In the genomic region with DNA sequence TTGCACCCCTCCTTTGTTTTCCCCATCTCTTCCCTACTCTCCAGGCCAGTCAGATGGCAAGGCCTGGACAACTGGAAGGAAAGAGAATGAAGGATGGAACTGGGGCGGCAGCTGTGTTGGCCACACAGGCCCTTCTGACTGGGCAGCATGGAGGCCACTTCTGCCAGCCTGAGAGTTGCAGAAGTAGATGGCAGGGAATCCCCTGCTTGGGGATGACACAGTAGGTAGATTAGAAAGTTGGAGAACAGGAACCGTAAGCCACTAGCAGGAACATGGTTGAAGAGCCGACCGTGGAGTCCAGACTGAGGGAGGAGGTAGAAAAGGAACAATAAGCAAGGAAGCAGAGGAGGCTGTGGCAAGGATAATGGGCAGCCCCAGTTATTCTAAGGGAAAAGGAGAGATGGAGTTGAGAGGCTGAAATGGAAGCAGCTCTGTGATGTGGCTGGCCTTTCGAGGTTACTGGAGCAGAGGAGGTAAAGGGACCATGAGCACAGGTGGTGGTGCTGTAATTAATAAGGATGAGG, we compare ENCODE assay signal across 1 cellular context.
TF ChIP-seq lines count a peak whose summit lies in the region.

No MANE protein-coding gene starts in this region.

TF ChIP-seq in H1, 55 proteins besides CTCF, POLR2A, EP300 and RAD21:
- TF ChIP-seq SIX5 (IDR thresholded peaks at IDR 0.05; ENCODE audit: low read depth, low read length) = no peak
- TF ChIP-seq SP1 (IDR thresholded peaks at IDR 0.05; ENCODE audit: low read depth, low read length) = no peak
- TF ChIP-seq MAX (IDR thresholded peaks at IDR 0.05) = no peak
- no peak for TF ChIP-seq CREB1 (IDR thresholded peaks at IDR 0.05)
- TF ChIP-seq SIRT6 (IDR thresholded peaks at IDR 0.05; ENCODE audit: low read length) = no peak
- TF ChIP-seq HDAC2 (IDR thresholded peaks at IDR 0.05; ENCODE audit: borderline replicate concordance in 1 of 2, low read depth in 2 of 2, low read length in 2 of 2) = no peak
- TF ChIP-seq SUZ12 (IDR thresholded peaks at IDR 0.05; ENCODE audit: low read length) = no peak
